Comparison of ENCODE assay signal across 1 cellular context in genomic region chr7:151057989-151058765, GRCh38.
TF ChIP-seq lines count a peak whose summit lies in the region.

No MANE protein-coding gene starts in this region.

TF ChIP-seq in HEK293, 187 proteins besides CTCF, POLR2A, EP300 and RAD21 (continued from another document and continues in another):
- TF ChIP-seq PRDM2 (tag by site-specific recombination; IDR thresholded peaks at IDR 0.05; ENCODE audit: borderline replicate concordance) (no peak), BCL11A (tag by site-specific recombination; IDR thresholded peaks at IDR 0.05; ENCODE audit: low read depth) (peak; percentile 77), ZNF311 (tag by site-specific recombination; IDR thresholded peaks at IDR 0.05; ENCODE audit: borderline replicate concordance) (no peak), ZNF23 (tag by site-specific recombination; IDR thresholded peaks at IDR 0.05; ENCODE audit: borderline replicate concordance) (no peak), ZNF654 (tag by site-specific recombination; IDR thresholded peaks at IDR 0.05; ENCODE audit: low read depth) (no peak), ZNF670 (tag by site-specific recombination; IDR thresholded peaks at IDR 0.05; ENCODE audit: low read depth) (no peak), HOXA7 (CRISPR knock-in tag; IDR thresholded peaks at IDR 0.05; ENCODE audit: borderline replicate concordance) (no peak), ZFP37 (tag by site-specific recombination; IDR thresholded peaks at IDR 0.05) (no peak), ZNF658 (tag by site-specific recombination; IDR thresholded peaks at IDR 0.05) (no peak), KLF16 (tag by site-specific recombination; IDR thresholded peaks at IDR 0.05) (peak; percentile 52), PATZ1 (tag by site-specific recombination; IDR thresholded peaks at IDR 0.05) (peak; percentile 82), ZNF623 (tag by site-specific recombination; IDR thresholded peaks at IDR 0.05) (0 out of 2 replicates have a peak, but pooled peaks have one; percentile 12), ZNF223 (tag by site-specific recombination; IDR thresholded peaks at IDR 0.05) (no peak), ZNF510 (tag by site-specific recombination; IDR thresholded peaks at IDR 0.05; ENCODE audit: insufficient replicate concordance) (no peak), ATF2 (tag by site-specific recombination; IDR thresholded peaks at IDR 0.05; ENCODE audit: low read depth) (peak; percentile 80), TRIM28 (IDR thresholded peaks at IDR 0.05; ENCODE audit: borderline replicate concordance, low read length) (0 out of 2 replicates have a peak, but pooled peaks have one; percentile 26), ZNF555 (tag by site-specific recombination; conservative IDR thresholded peaks at IDR 0.05) (no peak), ZNF548 (tag by site-specific recombination; IDR thresholded peaks at IDR 0.05) (no peak), ZNF518A (tag by site-specific recombination; conservative IDR thresholded peaks at IDR 0.05; ENCODE audit: low read depth) (no peak), ZNF132 (tag by site-specific recombination; IDR thresholded peaks at IDR 0.05; ENCODE audit: borderline replicate concordance) (no peak), ZNF529 (tag by site-specific recombination; IDR thresholded peaks at IDR 0.05; ENCODE audit: insufficient replicate concordance) (no peak), ZBTB7A (tag by site-specific recombination; IDR thresholded peaks at IDR 0.05; ENCODE audit: low read depth) (peak; percentile 63; the same call in 1 of the 2 replicates), ZNF530 (tag by site-specific recombination; IDR thresholded peaks at IDR 0.05; ENCODE audit: low read depth) (no peak), PRDM6 (tag by site-specific recombination; IDR thresholded peaks at IDR 0.05) (no peak), HIC1 (tag by site-specific recombination; IDR thresholded peaks at IDR 0.05) (peak; percentile 81; the same call in 1 of the 2 replicates), SCRT1 (tag by site-specific recombination; IDR thresholded peaks at IDR 0.05; ENCODE audit: borderline replicate concordance) (no peak), ZNF341 (tag by site-specific recombination; IDR thresholded peaks at IDR 0.05; ENCODE audit: low read depth) (peak; percentile 99), ZBTB44 (tag by site-specific recombination; IDR thresholded peaks at IDR 0.05) (no peak), ZNF521 (tag by site-specific recombination; IDR thresholded peaks at IDR 0.05) (no peak), ZBTB26 (tag by site-specific recombination; optimal IDR thresholded peaks at IDR 0.05) (peak; percentile 75), WT1 (tag by site-specific recombination; IDR thresholded peaks at IDR 0.05) (peak; percentile 51; the same call in 1 of the 2 replicates), ZNF394 (tag by site-specific recombination; IDR thresholded peaks at IDR 0.05; ENCODE audit: borderline replicate concordance) (peak; percentile 50; the same call in 1 of the 2 replicates), HOXC10 (CRISPR knock-in tag; IDR thresholded peaks at IDR 0.05) (no peak), ZNF776 (tag by site-specific recombination; IDR thresholded peaks at IDR 0.05; ENCODE audit: borderline replicate concordance) (no peak), ZNF16 (tag by site-specific recombination; IDR thresholded peaks at IDR 0.05; ENCODE audit: low read depth) (no peak), ZNF239 (tag by site-specific recombination; IDR thresholded peaks at IDR 0.05) (no peak), TCF7L2 (IDR thresholded peaks at IDR 0.05; ENCODE audit: borderline replicate concordance, low read depth, low read length) (peak; percentile 100)
